In genomic region chr7:147708871-147709270, GRCh38 we compare ENCODE assay signal across 25 cellular contexts.
"Had no signal": no experiment of that assay in that cellular context is flagged by ENCODE, and none has a peak within 500 bp of the region (broad histone marks: within the 10 kb centered on the region; RNA-seq: fewer than 3 reads in every experiment).

No MANE protein-coding gene starts in this region.

- DNase-seq: naive thymus-derived CD8-positive, alpha-beta T cell; occipital lobe; ovary; posterior cingulate gyrus; psoas muscle; right cardiac atrium; right lobe of liver; sigmoid colon; spleen; stimulated activated CD4-positive, alpha-beta T cell treated with anti-CD3 and anti-CD28 coated beads, Interleukin-12 subunit alpha, Interleukin-12 subunit beta, amount 100 ng/mL, for 4 hours; stimulated activated CD4-positive, alpha-beta T cell treated with anti-CD3 and anti-CD28 coated beads, Interleukin-1b, Interleukin-23, amount 100 ng/mL, for 48 hours; stimulated activated CD4-positive, alpha-beta T cell treated with anti-CD3 and anti-CD28 coated beads, Interleukin-4, amount 100 ng/mL, for 1 hour; stimulated activated CD4-positive, alpha-beta T cell treated with anti-CD3 and anti-CD28 coated beads, Interleukin-4, amount 100 ng/mL, for 4 hours; stimulated activated naive B cell treated with anti-CD40 and anti-IgM and Interleukin-4, amounts not matched to agents 10 μg/mL and 1 μg/mL and 100 μg/mL, for 72 hours; stimulated activated naive CD4-positive, alpha-beta T cell treated with Interleukin-2 at 50 U/mL for 16 hours; stomach; thyroid gland; trophoblast cell; upper lobe of left lung had no signal

- H3K4me1 Mint-ChIP-seq: naive thymus-derived CD8-positive, alpha-beta T cell; neural progenitor cell; stimulated activated effector memory CD8-positive, alpha-beta T cell treated with anti-CD3 and anti-CD28 coated beads, Interleukin-12 subunit alpha, Interleukin-12 subunit beta, amount 100 ng/mL, for 72 hours; stimulated activated naive B cell treated with anti-CD40 and anti-IgM and Interleukin-4, amounts not matched to agents 10 μg/mL and 1 μg/mL and 100 μg/mL, for 72 hours had no signal

- H3K27me3 Mint-ChIP-seq: naive thymus-derived CD8-positive, alpha-beta T cell; natural killer cell treated with Interleukin-12 subunit alpha and Interleukin-12 subunit beta and Interleukin-15 and Interleukin-18, amount 100 ng/mL, for 72 hours; progenitor cell of endocrine pancreas; stimulated activated naive B cell treated with anti-CD40 and anti-IgM and Interleukin-4, amounts not matched to agents 10 μg/mL and 1 μg/mL and 100 μg/mL, for 72 hours; stimulated activated naive CD8-positive, alpha-beta T cell treated with anti-CD3 and anti-CD28 coated beads, Interleukin-15, Interleukin-2, amounts not matched to agents 100 ng/mL and 50 ng/mL, for 24 hours had no signal

- H3K36me3 Mint-ChIP-seq: naive thymus-derived CD8-positive, alpha-beta T cell; stimulated activated effector memory CD8-positive, alpha-beta T cell treated with anti-CD3 and anti-CD28 coated beads, Interleukin-12 subunit alpha, Interleukin-12 subunit beta, amount 100 ng/mL, for 72 hours; stimulated activated naive B cell treated with anti-CD40 and anti-IgM and Interleukin-4, amounts not matched to agents 10 μg/mL and 1 μg/mL and 100 μg/mL, for 72 hours had no signal

- H3K9me3 ChIP-seq: ovary, right lobe of liver, thyroid gland, vagina had no signal

- H3K4me3 Mint-ChIP-seq: naive thymus-derived CD8-positive, alpha-beta T cell; natural killer cell treated with Interleukin-12 subunit alpha and Interleukin-12 subunit beta and Interleukin-15 and Interleukin-18, amount 100 ng/mL, for 72 hours; neural progenitor cell; stimulated activated effector memory CD8-positive, alpha-beta T cell treated with anti-CD3 and anti-CD28 coated beads, Interleukin-12 subunit alpha, Interleukin-12 subunit beta, amount 100 ng/mL, for 72 hours; stimulated activated naive B cell treated with anti-CD40 and anti-IgM and Interleukin-4, amounts not matched to agents 10 μg/mL and 1 μg/mL and 100 μg/mL, for 72 hours; stimulated activated naive CD8-positive, alpha-beta T cell treated with anti-CD3 and anti-CD28 coated beads, Interleukin-15, Interleukin-2, amounts not matched to agents 100 ng/mL and 50 ng/mL, for 24 hours had no signal

- H3K27ac Mint-ChIP-seq: naive thymus-derived CD8-positive, alpha-beta T cell; natural killer cell treated with Interleukin-12 subunit alpha and Interleukin-12 subunit beta and Interleukin-15 and Interleukin-18, amount 100 ng/mL, for 72 hours; neural progenitor cell; progenitor cell of endocrine pancreas; stimulated activated effector memory CD8-positive, alpha-beta T cell treated with anti-CD3 and anti-CD28 coated beads, Interleukin-12 subunit alpha, Interleukin-12 subunit beta, amount 100 ng/mL, for 72 hours; stimulated activated naive B cell treated with anti-CD40 and anti-IgM and Interleukin-4, amounts not matched to agents 10 μg/mL and 1 μg/mL and 100 μg/mL, for 72 hours; stimulated activated naive CD8-positive, alpha-beta T cell treated with anti-CD3 and anti-CD28 coated beads, Interleukin-15, Interleukin-2, amounts not matched to agents 100 ng/mL and 50 ng/mL, for 24 hours had no signal

- ATAC-seq: naive thymus-derived CD8-positive, alpha-beta T cell; natural killer cell treated with Interleukin-12 subunit alpha and Interleukin-12 subunit beta and Interleukin-15 and Interleukin-18, amount 100 ng/mL, for 72 hours; psoas muscle; right cardiac atrium; stimulated activated effector memory CD8-positive, alpha-beta T cell treated with anti-CD3 and anti-CD28 coated beads, Interleukin-12 subunit alpha, Interleukin-12 subunit beta, amount 100 ng/mL, for 72 hours had no signal
